Comparison of ENCODE assay signal across 21 cellular contexts in genomic region chr4:87118421-87118820, GRCh38.
DNase-seq lines count a peak whose midpoint lies in the region; ATAC-seq and TF ChIP-seq lines count a peak whose summit lies in the region.
"Had no signal": no experiment of that assay in that cellular context is flagged by ENCODE, and none has a peak within 500 bp of the region (broad histone marks: within the 10 kb centered on the region; RNA-seq: fewer than 3 reads in every experiment).

No MANE protein-coding gene starts in this region.

- peaks cover 56% of the 10 kb centered on the region for H3K36me3 ChIP-seq in left ventricle myocardium inferior
- peaks cover 16 to 66% (median 21%) of the 10 kb centered on the region in 3 donors for H3K36me3 ChIP-seq in esophagus squamous epithelium
- H3K36me3 ChIP-seq in parathyroid adenoma (ENCODE audit: control insufficient read depth, insufficient read depth, low read length) = no peaks in the 10 kb centered on the region
- H3K36me3 ChIP-seq in uterus = no peaks in the 10 kb centered on the region

- H3K9me3 ChIP-seq in left ventricle myocardium inferior (replicated peaks) (no peaks in the 10 kb centered on the region), esophagus squamous epithelium (no peaks in the 10 kb centered on the region), parathyroid adenoma (ENCODE audit: control insufficient read depth, low read length) (no peaks in the 10 kb centered on the region), uterus (no peaks in the 10 kb centered on the region)
- H3K9me3 ChIP-seq: pancreas had no signal

- DNase-seq in left ventricle myocardium inferior (no peak), left ventricle myocardium superior (no peak), esophagus squamous epithelium (lab: John Stamatoyannopoulos, UW) (no peak), uterus (no peak), NCI-H128 (lab: John Stamatoyannopoulos, UW; ENCODE audit: unreplicated experiment) (no peak)
- DNase-seq in stimulated activated CD4-positive, alpha-beta T cell treated with anti-CD3 and anti-CD28 coated beads, Interleukin-12 subunit alpha, Interleukin-12 subunit beta, amount 100 ng/mL, for 4 hours = no peak
- DNase-seq: activated naive CD4-positive, alpha-beta T cell treated with anti-CD3 and anti-CD28 coated beads for 36 hours; activated T-cell treated with anti-CD3 and anti-CD28 coated beads, Interleukin-2, amount 50 U/mL, for 24 hours; aorta; C1 segment of cervical spinal cord; immature natural killer cell; NCI-H1105; NCI-H2107; NCI-H524; pancreas; RPMI8226; stimulated activated CD4-positive, alpha-beta T cell treated with anti-CD3 and anti-CD28 coated beads, Interleukin-4, amount 100 ng/mL, for 1 hour; T1000 had no signal

- intact Hi-C loops in left ventricle myocardium inferior (cut with micrococcal nuclease) (no loop called here), left ventricle myocardium superior (cut with micrococcal nuclease) (no loop called here), esophagus squamous epithelium (cut with DNase I) (loop anchor here (5.0 kb wide), 1 partner anchor 626 kb away; no protein-coding TSS in a partner anchor), uterus (cut with DNase I; ENCODE audit: low total_unique reads) (no loop called here)

- WGBS in esophagus squamous epithelium, 2 donors = 88 to 91% methylated on average over 1 of the region's 1 CpG

- H2AFZ ChIP-seq in parathyroid adenoma = no peak overlapping the region

- no peak for ATAC-seq in left ventricle myocardium superior
- no peak for ATAC-seq in GM18873 (IDR thresholded peaks at IDR 0.05; ENCODE audit: low FRiP score, unreplicated experiment)

- H3K4me3 ChIP-seq in left ventricle myocardium inferior (no peak overlapping the region), esophagus squamous epithelium (no peak overlapping the region), parathyroid adenoma (ENCODE audit: low read depth, low read length) (no peak overlapping the region), uterus (no peak overlapping the region)
- H3K4me3 ChIP-seq: pancreas, skin epidermis had no signal

- H3K27ac ChIP-seq in left ventricle myocardium inferior (replicated peaks) (peak overlapping the region; percentile 86), esophagus squamous epithelium (peak overlapping the region in 3 of 4 donors; percentile 80 to 86 (median 85)), parathyroid adenoma (peak overlapping the region; percentile 97), uterus (peak overlapping the region; percentile 82 to 90)

- no peak overlapping the region for H3K9ac ChIP-seq in parathyroid adenoma

- H3K4me1 ChIP-seq in left ventricle myocardium inferior (peaks cover 79% of the 10 kb centered on the region), esophagus squamous epithelium (peaks cover 22 to 79% (median 27%) of the 10 kb centered on the region in 3 donors), parathyroid adenoma (peaks cover 22% of the 10 kb centered on the region), uterus (peaks cover 3 to 4% of the 10 kb centered on the region in 2 donors)

- TF ChIP-seq CTCF in left ventricle myocardium inferior (IDR thresholded peaks at IDR 0.05; ENCODE audit: borderline replicate concordance) = no peak
- no peak for TF ChIP-seq CTCF in esophagus squamous epithelium (IDR thresholded peaks at IDR 0.05)
- TF ChIP-seq CTCF in parathyroid adenoma (IDR thresholded peaks at IDR 0.05) = no peak
- no peak for TF ChIP-seq CTCF in uterus (IDR thresholded peaks at IDR 0.05)

- H3K27me3 ChIP-seq in left ventricle myocardium inferior (ENCODE audit: low read depth) = no peaks in the 10 kb centered on the region
- no peaks in the 10 kb centered on the region for H3K27me3 ChIP-seq in esophagus squamous epithelium
- no peaks in the 10 kb centered on the region for H3K27me3 ChIP-seq in parathyroid adenoma (ENCODE audit: control insufficient read depth, insufficient read depth, low read length)
- H3K27me3 ChIP-seq in uterus = no peaks in the 10 kb centered on the region
- H3K27me3 ChIP-seq: pancreas had no signal

- TF ChIP-seq POLR2A in esophagus squamous epithelium (IDR thresholded peaks at IDR 0.05) (no peak), uterus (IDR thresholded peaks at IDR 0.05) (no peak)

- peak overlapping the region; percentile 60 for H3K4me2 ChIP-seq in parathyroid adenoma (ENCODE audit: low read length)

- H3K79me2 ChIP-seq in parathyroid adenoma = no peaks in the 10 kb centered on the region
